15 cellular contexts compared by ENCODE assay signal in genomic region chr17:27558341-27558740, GRCh38.
"Had no signal": no experiment of that assay in that cellular context is flagged by ENCODE, and none has a peak within 500 bp of the region (broad histone marks: within the 10 kb centered on the region; RNA-seq: fewer than 3 reads in every experiment).

No MANE protein-coding gene starts in this region.

- ATAC-seq: activated T-helper 17 cell treated with anti-CD3 and anti-CD28 coated beads, Interleukin-2, amount 50 U/mL, for 72 hours; heart right ventricle; natural killer cell treated with Interleukin-12 subunit alpha and Interleukin-12 subunit beta and Interleukin-15 and Interleukin-18, amount 100 ng/mL, for 72 hours; stimulated activated naive CD8-positive, alpha-beta T cell treated with anti-CD3 and anti-CD28 coated beads, Interleukin-15, amount 100 ng/mL, for 72 hours had no signal

- H3K36me3 ChIP-seq: colonic mucosa, vagina had no signal

- H3K9me3 ChIP-seq: colonic mucosa, heart right ventricle, left lung, vagina had no signal

- H3K27me3 ChIP-seq: colonic mucosa, heart right ventricle, left lung, vagina had no signal

- DNase-seq: activated B cell treated with CpG ODN at 0.5 μM for 24 hours; activated CD4-positive, alpha-beta T cell treated with anti-CD3 and anti-CD28 coated beads, Interleukin-2, amount 10 ng/mL, durations not matched to agents 24 days and 14 days; activated naive CD4-positive, alpha-beta T cell treated with anti-CD3 and anti-CD28 coated beads for 36 hours; effector CD4-positive, alpha-beta T cell; foreskin melanocyte; heart right ventricle; islet precursor cell; left lung; stimulated activated CD4-positive, alpha-beta T cell treated with anti-CD3 and anti-CD28 coated beads, Interleukin-4, amount 100 ng/mL, for 1 hour; stimulated activated CD8-positive, alpha-beta memory T cell treated with anti-CD3 and anti-CD28 coated beads, Interleukin-4, amount 100 ng/mL, for 48 hours; stimulated activated naive CD8-positive, alpha-beta T cell treated with anti-CD3 and anti-CD28 coated beads, Interleukin-15, amount 100 ng/mL, for 72 hours had no signal

- H3K27ac ChIP-seq: colonic mucosa had no signal

- H3K4me3 ChIP-seq: colonic mucosa, heart right ventricle, left lung, vagina had no signal
